In the genomic region with DNA sequence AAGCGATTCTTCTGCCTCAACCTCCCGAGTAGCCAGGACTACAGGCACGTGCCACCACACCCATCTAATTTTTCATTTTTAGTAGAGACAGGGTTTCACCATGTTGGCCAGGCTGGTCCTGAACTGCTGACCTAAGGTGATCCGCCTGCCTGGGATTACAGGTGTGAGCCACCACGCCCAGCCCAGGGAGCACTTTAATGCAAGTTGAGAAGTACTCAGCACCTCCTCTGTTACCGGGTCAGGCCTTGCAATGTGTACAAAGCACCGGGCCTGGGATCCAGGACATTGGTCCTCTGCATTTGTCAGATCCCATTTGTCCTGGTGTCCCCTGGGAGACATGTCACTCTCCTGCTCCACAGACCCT, we compare ENCODE assay signal across 12 cellular contexts.
DNase-seq lines count a peak whose midpoint lies in the region; ATAC-seq, FAIRE-seq and TF ChIP-seq lines count a peak whose summit lies in the region.
"Had no signal": no experiment of that assay in that cellular context is flagged by ENCODE, and none has a peak within 500 bp of the region (broad histone marks: within the 10 kb centered on the region; RNA-seq: fewer than 3 reads in every experiment).

No MANE protein-coding gene starts in this region.

- no peaks in the 10 kb centered on the region for H3K9me1 ChIP-seq in endothelial cell of umbilical vein (replicated peaks; ENCODE audit: control insufficient read depth, extremely low read depth, insufficient read depth, low read length)

- peaks cover 64% of the 10 kb centered on the region for H3K4me1 Mint-ChIP-seq in activated naive CD4-positive, alpha-beta T cell treated with anti-CD3 and anti-CD28 coated beads, Interleukin-2, amount 10 ng/mL, durations not matched to agents 7 days and 5 days

- no peak for TF ChIP-seq POLR2A in endothelial cell of umbilical vein (IDR thresholded peaks at IDR 0.05; ENCODE audit: low read depth, low read length)
- TF ChIP-seq POLR2A in gastrocnemius medialis (IDR thresholded peaks at IDR 0.05): no peak
- TF ChIP-seq POLR2A in ovary (IDR thresholded peaks at IDR 0.05): no peak

- peaks cover 3% of the 10 kb centered on the region for H3K36me3 Mint-ChIP-seq in activated naive CD4-positive, alpha-beta T cell treated with anti-CD3 and anti-CD28 coated beads, Interleukin-2, amount 10 ng/mL, durations not matched to agents 7 days and 5 days
- H3K36me3 Mint-ChIP-seq: CD4-positive, CD25-positive, alpha-beta regulatory T cell had no signal

- dilution Hi-C loops in endothelial cell of umbilical vein (cut with MboI; ENCODE audit: extremely low pct_ligation_motif_present, low sequenced_read_pairs): loop anchor here (25.0 kb wide), 1 partner anchor 373 kb away; a partner anchor contains a TSS

- peaks cover 50% of the 10 kb centered on the region for H3K4me1 ChIP-seq in BLaER1
- peaks cover 68% of the 10 kb centered on the region for H3K4me1 ChIP-seq in Panc1 (ENCODE audit: control insufficient read depth, insufficient read depth, low read length)
- peaks cover 65% of the 10 kb centered on the region for H3K4me1 ChIP-seq in endothelial cell of umbilical vein (ENCODE audit: control insufficient read depth, extremely low read depth, insufficient read depth, low read length)
- peaks cover 37 to 62% of the 10 kb centered on the region in 2 donors for H3K4me1 ChIP-seq in gastrocnemius medialis
- H3K4me1 ChIP-seq in hepatocyte (ENCODE audit: insufficient read depth): peaks cover 37% of the 10 kb centered on the region
- H3K4me1 ChIP-seq in ovary (ENCODE audit: insufficient read depth): peaks cover 33% of the 10 kb centered on the region

- TF ChIP-seq CTCF in Panc1 (IDR thresholded peaks at IDR 0.05): no peak
- no peak for TF ChIP-seq CTCF in endothelial cell of umbilical vein (IDR thresholded peaks at IDR 0.05; ENCODE audit: extremely low read depth in 1 of 2, insufficient read depth in 1 of 2, low read depth in 1 of 2, low read length in 2 of 2)
- no peak for TF ChIP-seq CTCF in gastrocnemius medialis (IDR thresholded peaks at IDR 0.05 in 4 of 5, conservative IDR thresholded peaks at IDR 0.05 in 1 of 5)
- TF ChIP-seq CTCF in hepatocyte (IDR thresholded peaks at IDR 0.05; ENCODE audit: poor library complexity): no peak
- no peak for TF ChIP-seq CTCF in ovary (IDR thresholded peaks at IDR 0.05)

- no peak overlapping the region for H3K4me3 ChIP-seq in BLaER1
- no peak overlapping the region for H3K4me3 ChIP-seq in Panc1 (ENCODE audit: low read depth in 2 of 2, low read length in 2 of 2)
- H3K4me3 ChIP-seq in endothelial cell of umbilical vein (replicated peaks in 1 of 3; ENCODE audit: insufficient read depth in 1 of 3, low read depth in 1 of 3, low read length in 3 of 3): no peak overlapping the region
- no peak overlapping the region for H3K4me3 ChIP-seq in gastrocnemius medialis
- H3K4me3 ChIP-seq in hepatocyte: no peak overlapping the region
- no peak overlapping the region for H3K4me3 ChIP-seq in ovary

- H3K9me3 Mint-ChIP-seq in activated naive CD4-positive, alpha-beta T cell treated with anti-CD3 and anti-CD28 coated beads, Interleukin-2, amount 10 ng/mL, durations not matched to agents 7 days and 5 days: no peaks in the 10 kb centered on the region

- H3K9ac ChIP-seq in BLaER1 (no peak overlapping the region), endothelial cell of umbilical vein (replicated peaks; ENCODE audit: extremely low read depth, insufficient read depth, low read length) (peak overlapping the region; percentile 26)
- H3K9ac ChIP-seq: KMS-11 had no signal

- BruUV-seq in Panc1 (replicated peaks; lab: Mats Ljungman, UMichigan): no TSS peak
- no TSS peak for BruUV-seq in endothelial cell of umbilical vein (replicated peaks; lab: Mats Ljungman, UMichigan)

- FAIRE-seq in endothelial cell of umbilical vein (lab: Jason Lieb, UNC): no peak

- H3K4me3 Mint-ChIP-seq in activated naive CD4-positive, alpha-beta T cell treated with anti-CD3 and anti-CD28 coated beads, Interleukin-2, amount 10 ng/mL, durations not matched to agents 7 days and 5 days: no peak overlapping the region

- intact Hi-C loops in Panc1 (cut with micrococcal nuclease; ENCODE audit: unreplicated experiment) (no loop called here), endothelial cell of umbilical vein (cut with micrococcal nuclease) (no loop called here), gastrocnemius medialis (cut with DNase I; ENCODE audit: low total_unique reads) (no loop called here), ovary (cut with DNase I) (loop anchor here in 3 of 4 donors (5.0 to 10.0 kb wide), 4 partner anchors 90 to 450 kb away; a partner anchor contains a TSS)

- CTCF ChIA-PET in Panc1 (lab: Charles Lee): no interaction called here
- CTCF ChIA-PET in endothelial cell of umbilical vein (lab: Charles Lee): interaction anchor here (1.1 kb wide), 1 partner anchor 99 kb away, joined by 4 read pairs; no protein-coding TSS in a partner anchor
- CTCF ChIA-PET in activated naive CD4-positive, alpha-beta T cell treated with anti-CD3 and anti-CD28 coated beads, Interleukin-2, amount 10 ng/mL, durations not matched to agents 7 days and 5 days (lab: Charles Lee): no interaction called here

- H3K9me2 ChIP-seq in hepatocyte (replicated peaks; ENCODE audit: insufficient read depth): no peaks in the 10 kb centered on the region

- POLR2A ChIA-PET in Panc1 (lab: Charles Lee) (no interaction called here), endothelial cell of umbilical vein (lab: Charles Lee) (no interaction called here)

- H3K27ac Mint-ChIP-seq in activated naive CD4-positive, alpha-beta T cell treated with anti-CD3 and anti-CD28 coated beads, Interleukin-2, amount 10 ng/mL, durations not matched to agents 7 days and 5 days: no peak overlapping the region

- H3K27me3 Mint-ChIP-seq in activated naive CD4-positive, alpha-beta T cell treated with anti-CD3 and anti-CD28 coated beads, Interleukin-2, amount 10 ng/mL, durations not matched to agents 7 days and 5 days: no peaks in the 10 kb centered on the region
- H3K27me3 Mint-ChIP-seq: CD4-positive, CD25-positive, alpha-beta regulatory T cell had no signal

- no peaks in the 10 kb centered on the region for H3K79me2 ChIP-seq in endothelial cell of umbilical vein (ENCODE audit: control insufficient read depth, insufficient read depth, low read length)
- H3K79me2 ChIP-seq in hepatocyte: no peaks in the 10 kb centered on the region

- no peaks in the 10 kb centered on the region for H3K36me3 ChIP-seq in BLaER1
- H3K36me3 ChIP-seq in Panc1 (ENCODE audit: control insufficient read depth, insufficient read depth, low read length): no peaks in the 10 kb centered on the region
- H3K36me3 ChIP-seq in endothelial cell of umbilical vein (ENCODE audit: control insufficient read depth in 2 of 2, extremely low read depth in 1 of 2, insufficient read depth in 2 of 2, low read length in 2 of 2): no peaks in the 10 kb centered on the region
- no peaks in the 10 kb centered on the region for H3K36me3 ChIP-seq in gastrocnemius medialis
- no peaks in the 10 kb centered on the region for H3K36me3 ChIP-seq in hepatocyte (replicated peaks; ENCODE audit: insufficient read depth, low read depth)
- no peaks in the 10 kb centered on the region for H3K36me3 ChIP-seq in ovary

- H3K4me2 ChIP-seq in BLaER1 (peak overlapping the region; percentile 25; the same call in 1 of the 2 replicates), endothelial cell of umbilical vein (ENCODE audit: insufficient read depth, low read length) (no peak overlapping the region), hepatocyte (no peak overlapping the region)
- H3K4me2 ChIP-seq: KMS-11 had no signal

- H3K27me3 ChIP-seq in BLaER1 (no peaks in the 10 kb centered on the region), Panc1 (ENCODE audit: control insufficient read depth, insufficient read depth, low read length) (no peaks in the 10 kb centered on the region), endothelial cell of umbilical vein (ENCODE audit: control insufficient read depth in 2 of 2, insufficient read depth in 2 of 2, low read length in 2 of 2) (no peaks in the 10 kb centered on the region), gastrocnemius medialis (no peaks in the 10 kb centered on the region), hepatocyte (no peaks in the 10 kb centered on the region), ovary (no peaks in the 10 kb centered on the region)

- H3K9me3 ChIP-seq in BLaER1 (no peaks in the 10 kb centered on the region), Panc1 (ENCODE audit: control insufficient read depth, insufficient read depth, low read depth, low read length) (peaks cover 3% of the 10 kb centered on the region; the same call in 1 of the 2 replicates), endothelial cell of umbilical vein (replicated peaks; ENCODE audit: control insufficient read depth, insufficient read depth, low read length) (no peaks in the 10 kb centered on the region), gastrocnemius medialis (no peaks in the 10 kb centered on the region), hepatocyte (ENCODE audit: low read depth) (no peaks in the 10 kb centered on the region), ovary (no peaks in the 10 kb centered on the region)

- TF ChIP-seq EP300 in ovary (IDR thresholded peaks at IDR 0.05): no peak

- WGBS in hepatocyte (ENCODE audit: low lambda C conversion rate, missing lambda C conversion rate): 87% methylated on average over 7 of the region's 7 CpGs
- 91 to 97% (median 95%) methylated on average over 7 of the region's 7 CpGs for WGBS in ovary, 3 donors

- in situ Hi-C loops in Panc1 (cut with HindIII; ENCODE audit: low pct_unique_long_range_greater_than_20kb, low sequenced_read_pairs): loop anchor here (25.0 kb wide), 1 partner anchor 248 kb away; no protein-coding TSS in a partner anchor
- in situ Hi-C loops in gastrocnemius medialis (cut with MboI; ENCODE audit: low sequenced_read_pairs in 4 of 4): loop anchor here in 2 of 4 donors (10.0 to 25.0 kb wide), 2 partner anchors 90 to 98 kb away; no protein-coding TSS in a partner anchor

- H2AFZ ChIP-seq in endothelial cell of umbilical vein (ENCODE audit: low read depth, low read length) (no peak overlapping the region), hepatocyte (no peak overlapping the region)

- ATAC-seq in Panc1: no peak
- no peak for ATAC-seq in gastrocnemius medialis
- ATAC-seq in HG03565 (IDR thresholded peaks at IDR 0.05; ENCODE audit: unreplicated experiment): no peak
- ATAC-seq: HCT116 had no signal

- no peak for DNase-seq in Panc1 (ENCODE audit: low read depth, low spot score)
- no peak for DNase-seq in endothelial cell of umbilical vein (ENCODE audit: low read depth, low spot score)
- no peak for DNase-seq in gastrocnemius medialis
- DNase-seq in hepatocyte (ENCODE audit: low spot score): no peak
- no peak for DNase-seq in activated naive CD4-positive, alpha-beta T cell treated with anti-CD3 and anti-CD28 coated beads, Interleukin-2, amount 10 ng/mL, durations not matched to agents 7 days and 5 days
- DNase-seq in ovary: no peak
- DNase-seq: NCI-H2081 treated with DMSO at 0.1 percent for 48 hours had no signal

- H4K20me1 ChIP-seq in BLaER1 (no peaks in the 10 kb centered on the region), endothelial cell of umbilical vein (replicated peaks; ENCODE audit: control insufficient read depth, extremely low read depth, insufficient read depth, low read length) (no peaks in the 10 kb centered on the region), hepatocyte (ENCODE audit: insufficient read depth, poor library complexity, severe bottlenecking) (no peaks in the 10 kb centered on the region)

- H3K27ac ChIP-seq in BLaER1 (peak overlapping the region; percentile 37; the same call in 1 of the 2 replicates), Panc1 (ENCODE audit: low read length) (peak overlapping the region; percentile 100), endothelial cell of umbilical vein (ENCODE audit: insufficient read depth, low read depth, low read length) (peak overlapping the region; percentile 100), gastrocnemius medialis (peak overlapping the region; percentile 32 to 91 (median 84)), hepatocyte (no peak overlapping the region), ovary (no peak overlapping the region)
- H3K27ac ChIP-seq: KMS-11 had no signal

Comparison
In these comparisons a context has a peak if more than half of its experiments do, and no peak if none do; other contexts are left out.
1. H3K27ac ChIP-seq: peak in BLaER1 (single experiment), Panc1 (single experiment), endothelial cell of umbilical vein (single experiment) and gastrocnemius medialis (4 of 4); none in hepatocyte (single experiment) and ovary (0 of 2).
2. intact Hi-C loops: an anchor here in ovary (5.0 to 10.0 kb wide); none called in Panc1, endothelial cell of umbilical vein and gastrocnemius medialis.